17 cellular contexts compared by ENCODE assay signal in genomic region chr11:17635551-17635938, GRCh38.
"Had no signal": no experiment of that assay in that cellular context is flagged by ENCODE, and none has a peak within 500 bp of the region (broad histone marks: within the 10 kb centered on the region; RNA-seq: fewer than 3 reads in every experiment).

No MANE protein-coding gene starts in this region.

- H3K4me3 ChIP-seq: breast epithelium, esophagus squamous epithelium, left ventricle myocardium inferior, thyroid gland had no signal

- H3K4me1 Mint-ChIP-seq: activated naive CD8-positive, alpha-beta T cell treated with anti-CD3 and anti-CD28 coated beads, Interleukin-2, amount 50 U/mL, for 24 hours; naive thymus-derived CD4-positive, alpha-beta T cell had no signal

- H3K27me3 ChIP-seq: neutrophil, thyroid gland had no signal

- FAIRE-seq: urothelium cell line had no signal

- H3K4me3 Mint-ChIP-seq: activated naive CD4-positive, alpha-beta T cell treated with anti-CD3 and anti-CD28 coated beads for 36 hours; activated naive CD8-positive, alpha-beta T cell treated with anti-CD3 and anti-CD28 coated beads, Interleukin-2, amount 50 U/mL, for 24 hours; naive thymus-derived CD4-positive, alpha-beta T cell had no signal

- H3K27ac ChIP-seq: breast epithelium, esophagus squamous epithelium, left ventricle myocardium inferior, neutrophil, parathyroid adenoma, thyroid gland had no signal

- H3K27me3 Mint-ChIP-seq: activated naive CD8-positive, alpha-beta T cell treated with anti-CD3 and anti-CD28 coated beads, Interleukin-2, amount 50 U/mL, for 24 hours had no signal

- H3K36me3 Mint-ChIP-seq: naive thymus-derived CD4-positive, alpha-beta T cell had no signal

- H3K9me3 ChIP-seq: breast epithelium, esophagus squamous epithelium, left ventricle myocardium inferior, neutrophil, thyroid gland had no signal

- H3K36me3 ChIP-seq: breast epithelium, esophagus squamous epithelium, left ventricle myocardium inferior, neutrophil, thyroid gland had no signal

- H3K79me2 ChIP-seq: parathyroid adenoma had no signal

- H3K27ac Mint-ChIP-seq: activated naive CD4-positive, alpha-beta T cell treated with anti-CD3 and anti-CD28 coated beads for 36 hours; activated naive CD8-positive, alpha-beta T cell treated with anti-CD3 and anti-CD28 coated beads, Interleukin-2, amount 50 U/mL, for 24 hours; activated T-helper 2 cell treated with anti-CD3 and anti-CD28 coated beads, Interferon-gamma antibody, Interleukin-2, Interleukin-4, amounts not matched to agents 10 μg/mL and 5 μg/mL and 100 μg/mL, durations not matched to agents 14 hours and 24 hours and 36 hours; naive thymus-derived CD4-positive, alpha-beta T cell had no signal

- H2AFZ ChIP-seq: parathyroid adenoma had no signal

- H3K9me3 Mint-ChIP-seq: activated naive CD4-positive, alpha-beta T cell treated with anti-CD3 and anti-CD28 coated beads for 36 hours; activated naive CD8-positive, alpha-beta T cell treated with anti-CD3 and anti-CD28 coated beads, Interleukin-2, amount 50 U/mL, for 24 hours; activated T-helper 2 cell treated with anti-CD3 and anti-CD28 coated beads, Interferon-gamma antibody, Interleukin-2, Interleukin-4, amounts not matched to agents 10 μg/mL and 5 μg/mL and 100 μg/mL, durations not matched to agents 14 hours and 24 hours and 36 hours had no signal

- H3K4me1 ChIP-seq: breast epithelium, esophagus squamous epithelium, left ventricle myocardium inferior, parathyroid adenoma, thyroid gland had no signal

- H3K9ac ChIP-seq: parathyroid adenoma had no signal

- ATAC-seq: activated naive CD8-positive, alpha-beta T cell treated with anti-CD3 and anti-CD28 coated beads, Interleukin-2, amount 50 U/mL, for 24 hours; naive thymus-derived CD4-positive, alpha-beta T cell had no signal

- DNase-seq: activated naive CD4-positive, alpha-beta T cell treated with anti-CD3 and anti-CD28 coated beads for 36 hours; activated naive CD8-positive, alpha-beta T cell treated with anti-CD3 and anti-CD28 coated beads, Interleukin-2, amount 50 U/mL, for 24 hours; activated T-cell treated with anti-CD3 and anti-CD28 coated beads, Interleukin-2, amount 50 U/mL, for 1 hour; aorta; esophagus squamous epithelium; glutamatergic neuron; hypothalamus; left ventricle myocardium inferior; naive thymus-derived CD4-positive, alpha-beta T cell; stimulated activated CD4-positive, alpha-beta T cell treated with anti-CD3 and anti-CD28 coated beads, Interleukin-12 subunit alpha, Interleukin-12 subunit beta, amount 100 ng/mL, for 4 hours; stimulated activated CD4-positive, alpha-beta T cell treated with anti-CD3 and anti-CD28 coated beads, Interleukin-2, amount 100 ng/mL, for 24 hours; thyroid gland had no signal
